In the genomic region with DNA sequence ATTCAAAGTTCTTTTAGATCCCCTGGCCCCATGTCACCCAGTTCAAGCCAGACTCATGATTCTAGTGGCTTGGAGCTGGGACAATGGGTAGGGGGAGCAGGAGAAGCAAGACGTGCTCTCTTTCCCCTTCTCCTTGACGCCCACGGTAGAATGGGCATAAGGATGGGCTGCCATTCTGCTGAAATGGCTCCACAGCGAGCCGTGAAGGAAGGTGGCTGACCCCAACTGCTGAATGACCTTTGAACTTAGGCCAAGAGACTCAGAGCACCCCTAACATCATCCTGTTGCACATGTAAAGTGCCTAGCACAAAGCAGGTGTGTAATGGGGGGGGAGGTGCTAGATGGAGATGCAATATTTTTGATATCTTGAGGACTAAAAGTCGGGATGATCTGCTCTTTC, we compare ENCODE assay signal across 18 cellular contexts.
"Had no signal": no experiment of that assay in that cellular context is flagged by ENCODE, and none has a peak within 500 bp of the region (broad histone marks: within the 10 kb centered on the region; RNA-seq: fewer than 3 reads in every experiment).

No MANE protein-coding gene starts in this region.

- H3K27ac Mint-ChIP-seq: naive thymus-derived CD4-positive, alpha-beta T cell; type B pancreatic cell had no signal

- DNase-seq: effector memory CD8-positive, alpha-beta T cell; esophagus squamous epithelium; foreskin fibroblast; head of caudate nucleus; left colon; left ventricle myocardium superior; naive thymus-derived CD4-positive, alpha-beta T cell; posterior cingulate gyrus; stimulated activated CD4-positive, alpha-beta T cell treated with anti-CD3 and anti-CD28 coated beads, Interleukin-2, amount 100 ng/mL, for 24 hours; stimulated activated CD4-positive, alpha-beta T cell treated with anti-CD3 and anti-CD28 coated beads, Interleukin-4, amount 100 ng/mL, for 4 hours; stimulated activated naive CD4-positive, alpha-beta T cell treated with Interleukin-2 at 50 U/mL for 16 hours; thyroid gland had no signal

- H3K27me3 Mint-ChIP-seq: naive thymus-derived CD4-positive, alpha-beta T cell; type B pancreatic cell had no signal

- H3K79me2 ChIP-seq: hepatocyte had no signal

- FAIRE-seq: urothelium cell line had no signal

- H3K36me3 Mint-ChIP-seq: naive thymus-derived CD4-positive, alpha-beta T cell; type B pancreatic cell had no signal

- H3K4me2 ChIP-seq: hepatocyte had no signal

- H3K4me3 Mint-ChIP-seq: effector memory CD8-positive, alpha-beta T cell; naive thymus-derived CD4-positive, alpha-beta T cell; type B pancreatic cell had no signal

- H3K9me3 Mint-ChIP-seq: effector memory CD8-positive, alpha-beta T cell; naive thymus-derived CD4-positive, alpha-beta T cell; type B pancreatic cell had no signal

- ATAC-seq: effector memory CD8-positive, alpha-beta T cell; left colon; left ventricle myocardium superior; naive thymus-derived CD4-positive, alpha-beta T cell; sciatic nerve had no signal

- H3K36me3 ChIP-seq: esophagus squamous epithelium, thyroid gland had no signal

- H3K27me3 ChIP-seq: esophagus squamous epithelium, hepatocyte, thyroid gland had no signal

- H3K27ac ChIP-seq: hepatocyte, thyroid gland had no signal

- H2AFZ ChIP-seq: hepatocyte had no signal

- H3K4me3 ChIP-seq: esophagus squamous epithelium, hepatocyte, lung, skin epidermis, thyroid gland had no signal

- H3K9me3 ChIP-seq: esophagus squamous epithelium, thyroid gland had no signal
